In the genomic region with DNA sequence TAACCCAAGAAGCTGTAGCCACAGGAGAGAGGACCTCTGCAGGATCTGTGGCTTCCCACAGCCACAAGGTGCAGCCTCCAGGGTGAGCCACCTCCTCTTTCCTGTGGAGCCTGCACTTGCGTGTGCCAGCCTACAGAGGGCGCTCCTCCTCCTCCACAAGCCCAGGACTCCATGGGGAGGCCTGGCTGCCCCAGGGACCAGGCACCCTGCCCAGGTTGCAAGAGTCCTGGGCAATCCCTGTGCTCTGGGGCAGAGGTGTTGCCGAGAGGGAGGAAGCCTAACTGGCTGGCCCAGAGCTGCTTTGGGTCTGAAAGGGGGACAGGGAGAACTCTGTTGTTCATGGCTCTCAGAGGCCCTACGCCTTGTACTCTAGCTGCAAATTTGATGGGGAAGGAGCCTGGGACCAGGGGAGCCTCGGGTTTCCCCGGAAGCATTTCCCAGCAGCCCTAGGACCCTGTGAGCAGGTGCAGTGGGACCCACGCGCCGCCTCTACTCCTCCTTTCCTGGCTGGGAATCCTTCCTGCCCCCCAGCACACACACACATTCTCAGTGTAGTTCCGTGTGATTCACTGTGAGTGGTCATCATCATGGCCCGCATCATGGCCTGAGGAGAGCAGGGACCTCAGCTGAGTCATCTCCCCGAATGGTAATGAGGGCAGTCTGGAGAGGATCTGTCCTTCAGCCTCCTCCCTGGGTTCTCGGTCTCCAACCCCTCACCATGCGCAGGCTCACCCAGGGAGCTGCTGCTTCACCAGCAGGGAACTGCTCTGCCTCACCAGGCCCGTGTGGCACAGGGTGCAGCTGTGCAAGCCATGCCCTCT, we compare ENCODE assay signal across 8 cellular contexts. TPM values are rescaled to one million over a fixed set of nuclear protein-coding genes. Genes with fewer than 3 reads are reported as not detected.
DNase-seq lines count a peak whose midpoint lies in the region; ATAC-seq and TF ChIP-seq lines count a peak whose summit lies in the region.

No MANE protein-coding gene starts in this region.

- BruUV-seq in mammary epithelial cell (replicated peaks; lab: Mats Ljungman, UMichigan) = no TSS peak

- no peak overlapping the region for H3K4me3 ChIP-seq in mammary epithelial cell (replicated peaks in 1 of 3; ENCODE audit: insufficient read depth in 1 of 3, low read depth in 2 of 3, low read length in 3 of 3)

- no peak overlapping the region for H2AFZ ChIP-seq in mammary epithelial cell (ENCODE audit: low read depth, low read length)

- intact Hi-C loops in mammary epithelial cell (cut with micrococcal nuclease) = loop anchor here (1.0 kb wide), 1 partner anchor 67 kb away; no protein-coding TSS in a partner anchor

- no peaks in the 10 kb centered on the region for H4K20me1 ChIP-seq in mammary epithelial cell (ENCODE audit: insufficient read depth, low read length)

- H3K27ac ChIP-seq in mammary epithelial cell (ENCODE audit: insufficient read depth, low read depth, low read length) = no peak overlapping the region

- no peaks in the 10 kb centered on the region for H3K27me3 ChIP-seq in mammary epithelial cell (ENCODE audit: insufficient read depth, low read length)

- H3K4me2 ChIP-seq in mammary epithelial cell (ENCODE audit: insufficient read depth, low read depth, low read length) = no peak overlapping the region

- no peaks in the 10 kb centered on the region for H3K36me3 ChIP-seq in mammary epithelial cell (ENCODE audit: insufficient read depth, low read length)

- H3K9ac ChIP-seq in mammary epithelial cell (ENCODE audit: insufficient read depth, low read length) = no peak overlapping the region

- no peaks in the 10 kb centered on the region for H3K79me2 ChIP-seq in mammary epithelial cell (ENCODE audit: insufficient read depth, low read length)

- no peaks in the 10 kb centered on the region for H3K4me1 ChIP-seq in mammary epithelial cell (ENCODE audit: insufficient read depth, low read length)

- ATAC-seq in HG03520 (IDR thresholded peaks at IDR 0.05; ENCODE audit: unreplicated experiment) = no peak
- no peak for ATAC-seq in GM18520 (IDR thresholded peaks at IDR 0.05; ENCODE audit: unreplicated experiment)

- peak; percentile 92 to 94 for TF ChIP-seq CTCF in mammary epithelial cell (conservative IDR thresholded peaks at IDR 0.05 in 1 of 2, IDR thresholded peaks at IDR 0.05 in 1 of 2; ENCODE audit: extremely low read depth in 1 of 2, insufficient read depth in 1 of 2, low read depth in 1 of 2, low read length in 2 of 2)

- CTCF ChIA-PET in mammary epithelial cell (lab: Charles Lee; ENCODE audit: low non-redundant PET) = interaction anchor here (0.6 kb wide), 1 partner anchor 10 kb away, joined by 3 read pairs; no protein-coding TSS in a partner anchor

- 66% methylated on average over 13 of the region's 15 CpGs for WGBS in mammary epithelial cell (ENCODE audit: low coverage, missing lambda C conversion rate)

- DNase-seq in ELF-1 (ENCODE audit: low read depth, low spot score) (peak; percentile 85), LHCN-M2 (ENCODE audit: low read depth) (peak; percentile 96), UCSD-AML1 (lab: John Stamatoyannopoulos, UW; ENCODE audit: unreplicated experiment) (peak; percentile 77), mammary epithelial cell (peak; percentile 52), left kidney (ENCODE audit: low read depth, low spot score) (peak; percentile 25)
- DNase-seq in stimulated activated CD8-positive, alpha-beta memory T cell treated with anti-CD3 and anti-CD28 coated beads, Interleukin-15, amount 100 ng/mL, for 24 hours (ENCODE audit: low read depth) = peak; percentile 17

- dilution Hi-C loops in mammary epithelial cell (cut with HindIII; ENCODE audit: low sequenced_read_pairs) = no loop called here

- no peaks in the 10 kb centered on the region for H3K9me3 ChIP-seq in mammary epithelial cell (replicated peaks; ENCODE audit: insufficient read depth, low read length)

- in situ Hi-C loops in mammary epithelial cell (cut with MboI; ENCODE audit: low sequenced_read_pairs in 2 of 2) = no loop called here

RNA-seq across cellular contexts. Expression of gene TBC1D21, which starts 24.3 kb away (rescaled TPM):
- total RNA-seq in LHCN-M2 (2014; rRNA removed) (not detected in 2 replicates), mammary epithelial cell (not detected)
- not detected for polyA plus RNA-seq in LHCN-M2 (2012)
- polyA plus RNA-seq in mammary epithelial cell = not detected
- polyA minus RNA-seq in mammary epithelial cell = not detected

RNA-seq across cellular contexts. Expression of gene LOXL1, which starts 28.6 kb away (rescaled TPM):
- total RNA-seq in LHCN-M2 (2014; rRNA removed) = 503 and 596 TPM in 2 replicates
- polyA plus RNA-seq in LHCN-M2 (2012) = 384 TPM
- total RNA-seq in mammary epithelial cell = 10 to 100 TPM in 1 of 2 donors, 1 to 10 TPM in 1; 5.0 to 23.0 TPM
- polyA plus RNA-seq in mammary epithelial cell = 18.7 TPM
- polyA minus RNA-seq in mammary epithelial cell = 6.0 TPM

Comparison
In these comparisons a context has a peak if more than half of its experiments do, and no peak if none do; other contexts are left out.
1. DNase-seq: peak in every context shown above with its lines; median percentile 96 in LHCN-M2; 85 in ELF-1; 77 in UCSD-AML1; 52 in mammary epithelial cell; 25 in left kidney; 17 in stimulated activated CD8-positive, alpha-beta memory T cell treated with anti-CD3 and anti-CD28 coated beads, Interleukin-15, amount 100 ng/mL, for 24 hours.
2. RNA of gene LOXL1, which starts 28.6 kb away (total RNA-seq): 503 to 596 TPM in LHCN-M2; 5.0 to 23.0 TPM in mammary epithelial cell; every median in the first group is over 10 times any median in the second.